ENCODE assay signal across 8 cellular contexts in the genomic region with DNA sequence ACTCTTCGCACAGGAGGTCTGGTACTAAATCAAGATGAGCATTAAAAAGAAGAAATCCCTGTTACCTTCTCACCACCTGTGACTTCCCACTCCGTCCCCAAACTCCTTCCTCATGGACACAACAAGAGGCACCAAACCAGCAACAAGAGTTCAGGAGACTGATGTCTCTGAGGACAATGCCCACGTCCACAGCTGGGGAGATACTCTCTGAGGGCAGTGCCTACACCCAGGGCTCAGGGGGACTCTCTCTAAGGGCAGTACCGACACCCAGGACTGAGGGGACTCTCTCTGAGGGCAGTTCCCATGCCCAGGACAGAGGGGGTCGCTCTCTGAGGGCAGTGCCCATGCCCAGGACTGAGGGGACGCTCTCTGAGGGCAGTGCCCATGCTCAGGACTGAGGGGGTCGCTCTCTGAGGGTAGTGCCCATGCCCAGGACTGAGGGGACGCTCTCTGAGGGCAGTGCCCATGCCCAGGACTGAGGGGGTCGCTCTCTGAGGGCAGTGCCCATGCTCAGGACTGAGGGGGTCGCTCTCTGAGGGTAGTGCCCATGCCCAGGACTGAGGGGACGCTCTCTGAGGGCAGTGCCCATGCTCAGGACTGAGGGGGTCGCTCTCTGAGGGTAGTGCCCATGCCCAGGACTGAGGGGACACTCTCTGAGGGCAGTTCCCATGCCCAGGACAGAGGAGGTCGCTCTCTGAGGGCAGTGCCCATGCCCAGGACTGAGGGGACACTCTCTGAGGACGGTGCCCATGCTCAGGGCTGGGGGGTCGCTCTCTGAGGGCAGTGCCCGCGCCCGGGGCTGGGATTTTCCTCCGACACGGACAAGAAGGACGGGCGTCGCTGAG. TPM values are rescaled to one million over a fixed set of nuclear protein-coding genes. Genes with fewer than 3 reads are reported as not detected.
A peak's percentile ranks its signal among the peaks of the same experiment; 100 is the strongest.
DNase-seq lines count a peak whose midpoint lies in the region; FAIRE-seq and TF ChIP-seq lines count a peak whose summit lies in the region.
"Not testable (repeated sequence)": the region's sequence is repeated elsewhere in the genome, so short reads cannot be mapped to it uniquely, and the experiment has no call there.

No MANE protein-coding gene starts in this region.

- H3K27me3 Mint-ChIP-seq in activated T-cell treated with anti-CD3 and anti-CD28 coated beads, Interleukin-2, amount 50 U/mL, for 24 hours: not testable (repeated sequence)

- not testable (repeated sequence) for H3K27me3 ChIP-seq in H7 (ENCODE audit: control insufficient read depth, insufficient read depth, low read length); OCI-LY1 (ENCODE audit: insufficient read depth, low read length); colonic mucosa; right atrium auricular region; muscle layer of duodenum (ENCODE audit: low read depth, low read length); small intestine (ENCODE audit: control insufficient read depth in 2 of 2, insufficient read depth in 2 of 2, low read length in 2 of 2)

- peaks cover 12% of the 10 kb centered on the region for H3K36me3 ChIP-seq in H7 (replicated peaks; ENCODE audit: control insufficient read depth, insufficient read depth, low read length)
- H3K36me3 ChIP-seq in OCI-LY1 (ENCODE audit: insufficient read depth, low read length): peaks cover 46% of the 10 kb centered on the region
- H3K36me3 ChIP-seq in colonic mucosa; right atrium auricular region; muscle layer of duodenum (ENCODE audit: control insufficient read depth in 1 of 2, insufficient read depth in 2 of 2, low read length in 2 of 2); small intestine (ENCODE audit: control insufficient read depth in 2 of 2, insufficient read depth in 2 of 2, low read length in 2 of 2): not testable (repeated sequence)

- H3K27ac ChIP-seq in 22Rv1: peak overlapping the region; percentile 86
- H3K27ac ChIP-seq in OCI-LY1 (ENCODE audit: low read depth, low read length, poor library complexity, severe bottlenecking): peak overlapping the region; percentile 75
- H3K27ac ChIP-seq in colonic mucosa: peak overlapping the region; percentile 89
- H3K27ac ChIP-seq in right atrium auricular region: peak overlapping the region in 1 of 2 donors; percentile 87
- H3K27ac ChIP-seq in muscle layer of duodenum (ENCODE audit: low read length): not testable (repeated sequence)
- peak overlapping the region in 1 of 2 donors; percentile 22 for H3K27ac ChIP-seq in small intestine (ENCODE audit: low read depth in 1 of 2, low read length in 1 of 2)

- H3K79me2 ChIP-seq in OCI-LY1 (ENCODE audit: insufficient read depth, low read length): peaks cover 55% of the 10 kb centered on the region

- H3K4me3 ChIP-seq in H7 (ENCODE audit: insufficient read depth, low read depth, low read length): peak overlapping the region; percentile 99
- H3K4me3 ChIP-seq in OCI-LY1 (ENCODE audit: low read depth, low read length, poor library complexity, severe bottlenecking): peak overlapping the region; percentile 98
- H3K4me3 ChIP-seq in colonic mucosa: peak overlapping the region; percentile 95
- peak overlapping the region; percentile 59 to 84 for H3K4me3 ChIP-seq in right atrium auricular region
- peak overlapping the region; percentile 60 to 90 for H3K4me3 ChIP-seq in muscle layer of duodenum (ENCODE audit: low read depth in 1 of 2, low read length in 2 of 2)
- H3K4me3 ChIP-seq in small intestine (ENCODE audit: low read depth in 1 of 2, low read length in 2 of 2): peak overlapping the region; percentile 74 to 86

- FAIRE-seq in small intestine (lab: Jason Lieb, UNC): not testable (repeated sequence)

- H3K9me2 ChIP-seq in OCI-LY1 (ENCODE audit: low read depth, low read length): not testable (repeated sequence)

- DNase-seq in H7; activated T-cell treated with anti-CD3 and anti-CD28 coated beads, Interleukin-2, amount 50 U/mL, for 24 hours; colonic mucosa; right atrium auricular region (ENCODE audit: low spot score); small intestine: not testable (repeated sequence)

- H3K4me1 Mint-ChIP-seq in activated T-cell treated with anti-CD3 and anti-CD28 coated beads, Interleukin-2, amount 50 U/mL, for 24 hours (ENCODE audit: low read depth): peaks cover 49% of the 10 kb centered on the region

- TF ChIP-seq CTCF in 22Rv1 (IDR thresholded peaks at IDR 0.05); colonic mucosa (IDR thresholded peaks at IDR 0.05); right atrium auricular region (IDR thresholded peaks at IDR 0.05): not testable (repeated sequence)
- TF ChIP-seq CTCF in OCI-LY1 (IDR thresholded peaks at IDR 0.05; ENCODE audit: low read length): peak; percentile 5; the same call in 1 of the 2 replicates

- peaks cover 48% of the 10 kb centered on the region for H3K36me3 Mint-ChIP-seq in activated T-cell treated with anti-CD3 and anti-CD28 coated beads, Interleukin-2, amount 50 U/mL, for 24 hours (ENCODE audit: low read depth)

- H3K9me3 Mint-ChIP-seq in activated T-cell treated with anti-CD3 and anti-CD28 coated beads, Interleukin-2, amount 50 U/mL, for 24 hours: not testable (repeated sequence)

- H3F3A ChIP-seq in OCI-LY1 (ENCODE audit: insufficient read depth, low read length): not testable (repeated sequence)

- WGBS in small intestine, 3 donors: 14 to 19% (median 18%) methylated on average over 21 to 23 of the region's 23 CpGs

- H2AFZ ChIP-seq in OCI-LY1 (ENCODE audit: low read length): not testable (repeated sequence)

- not testable (repeated sequence) for H4K20me1 ChIP-seq in OCI-LY1 (ENCODE audit: insufficient read depth, low read length)

- H3K9me3 ChIP-seq in OCI-LY1 (ENCODE audit: low read length): peaks cover 13% of the 10 kb centered on the region
- not testable (repeated sequence) for H3K9me3 ChIP-seq in colonic mucosa; right atrium auricular region; muscle layer of duodenum (ENCODE audit: control insufficient read depth in 1 of 2, low read length in 2 of 2); small intestine (ENCODE audit: control insufficient read depth, low read depth)

- intact Hi-C loops in colonic mucosa (cut with DNase I): loop anchor here (10.0 kb wide), 1 partner anchor 71 kb away; no protein-coding TSS in a partner anchor

- H3K9ac ChIP-seq in OCI-LY1 (ENCODE audit: low read length): peak overlapping the region; percentile 99
- H3K9ac ChIP-seq in colonic mucosa (ENCODE audit: low read depth in 2 of 2, low read length in 2 of 2): peak overlapping the region; percentile 89 to 93

- H3K4me2 ChIP-seq in OCI-LY1 (ENCODE audit: low read length): peak overlapping the region; percentile 75

- peak overlapping the region; percentile 88 for H3K4me3 Mint-ChIP-seq in activated T-cell treated with anti-CD3 and anti-CD28 coated beads, Interleukin-2, amount 50 U/mL, for 24 hours

- H3K4me1 ChIP-seq in OCI-LY1 (ENCODE audit: insufficient read depth, low read length, severe bottlenecking): peaks cover 42% of the 10 kb centered on the region
- not testable (repeated sequence) for H3K4me1 ChIP-seq in colonic mucosa; small intestine (ENCODE audit: control insufficient read depth in 2 of 2, insufficient read depth in 1 of 2, low read depth in 1 of 2, low read length in 1 of 2)
- H3K4me1 ChIP-seq in right atrium auricular region: peaks cover 0 to 18% of the 10 kb centered on the region in 2 donors
- H3K4me1 ChIP-seq in muscle layer of duodenum (ENCODE audit: control insufficient read depth in 1 of 2, insufficient read depth in 2 of 2, low read length in 2 of 2): peaks cover 7 to 12% of the 10 kb centered on the region in 2 donors

- H3K27ac Mint-ChIP-seq in activated T-cell treated with anti-CD3 and anti-CD28 coated beads, Interleukin-2, amount 50 U/mL, for 24 hours: peak overlapping the region; percentile 91

RNA-seq across cellular contexts. Expression of a gene that starts 0.7 kb away (rescaled TPM):
- total RNA-seq in H7 (2014; rRNA removed; shearing (Covaris generic)): 41.1 and 50.9 TPM in 2 replicates
- total RNA-seq in colonic mucosa: 10 to 100 TPM; 15.0 to 48.4 TPM
- 1 to 10 TPM; 2.8 to 3.1 TPM for total RNA-seq in right atrium auricular region
- 10 to 100 TPM in 1 of 3 donors, 1 to 10 TPM in 1, under 1 TPM in 1; 0.81 to 10.2 (median 1.6) TPM for polyA plus RNA-seq in small intestine
